In the genomic region with DNA sequence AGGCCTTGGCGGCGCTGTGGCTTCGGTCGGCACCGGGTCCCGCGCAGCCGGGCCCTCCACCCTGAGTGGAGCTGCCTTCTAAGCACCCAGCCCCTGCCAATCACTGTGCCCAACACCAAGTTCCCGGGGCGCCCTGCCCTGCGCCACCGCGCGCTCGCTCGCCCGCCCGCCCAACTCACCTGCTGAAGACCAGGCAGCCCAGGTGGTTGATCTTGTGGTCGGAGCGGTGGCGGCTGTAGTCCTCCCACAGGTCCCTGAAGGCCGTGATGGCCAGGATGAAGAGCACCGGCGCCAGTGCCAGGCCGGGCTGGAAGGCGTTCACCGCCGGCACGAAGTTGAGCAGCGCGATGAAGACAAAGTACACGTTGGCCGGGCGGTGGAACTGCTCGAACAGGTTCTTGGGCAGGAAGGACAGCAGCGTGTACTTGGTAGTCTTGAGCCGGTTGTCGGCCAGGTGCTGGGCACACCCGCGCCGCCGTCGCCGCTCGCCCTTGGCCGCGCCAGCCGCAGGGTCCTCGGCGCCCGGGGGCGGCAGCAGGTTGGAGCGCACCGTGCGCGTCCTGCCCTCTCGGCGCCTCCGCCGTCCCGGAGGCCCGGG, we compare ENCODE assay signal across 8 cellular contexts. TPM values are rescaled to one million over a fixed set of nuclear protein-coding genes. Genes with fewer than 3 reads are reported as not detected.
A peak's percentile ranks its signal among the peaks of the same experiment; 100 is the strongest.
DNase-seq lines count a peak whose midpoint lies in the region; ATAC-seq, FAIRE-seq and TF ChIP-seq lines count a peak whose summit lies in the region.

No MANE protein-coding gene starts in this region.

- H3K27me3 ChIP-seq in esophagus (ENCODE audit: control insufficient read depth in 1 of 2, insufficient read depth in 2 of 2, low read length in 2 of 2) (no peaks in the 10 kb centered on the region), PC-9 (ENCODE audit: insufficient read depth, low read depth) (0 out of 2 replicates have a peak, but pooled peaks cover 6% of the 10 kb centered on the region)

- no peaks in the 10 kb centered on the region for H3K9me2 ChIP-seq in PC-9 (ENCODE audit: insufficient read depth)

- intact Hi-C loops in PC-9 (cut with micrococcal nuclease; ENCODE audit: unreplicated experiment), result no loop called here

- no peak overlapping the region for H2AFZ ChIP-seq in PC-9

- H4K20me1 ChIP-seq in PC-9 (ENCODE audit: insufficient read depth), result no peaks in the 10 kb centered on the region

- H3K9me3 Mint-ChIP-seq in activated CD4-positive, alpha-beta T cell treated with anti-CD3 and anti-CD28 coated beads, Interleukin-2, amount 10 ng/mL, durations not matched to agents 7 days and 5 days, result no peaks in the 10 kb centered on the region
- no peaks in the 10 kb centered on the region for H3K9me3 Mint-ChIP-seq in nephron progenitor cell

- no TSS peak for BruUV-seq in PC-9 (replicated peaks; lab: Mats Ljungman, UMichigan)

- H3K27ac ChIP-seq in esophagus (ENCODE audit: low read depth in 2 of 2, low read length in 1 of 2) (peak overlapping the region; percentile 73 to 77), PC-9 (no peak overlapping the region)

- H3K4me3 ChIP-seq in esophagus (ENCODE audit: low read depth in 1 of 2, low read length in 2 of 2) (peak overlapping the region; percentile 66 to 68), PC-9 (no peak overlapping the region)

- H3K36me3 ChIP-seq in esophagus (ENCODE audit: control insufficient read depth in 2 of 2, insufficient read depth in 2 of 2, low read length in 1 of 2) (no peaks in the 10 kb centered on the region), PC-9 (ENCODE audit: low read depth) (no peaks in the 10 kb centered on the region)

- no peak for ATAC-seq in GM21526 (IDR thresholded peaks at IDR 0.05; ENCODE audit: low FRiP score, unreplicated experiment)

- H3K9me3 ChIP-seq in esophagus (ENCODE audit: control insufficient read depth in 2 of 2, insufficient read depth in 1 of 2, low read depth in 1 of 2, low read length in 1 of 2) (no peaks in the 10 kb centered on the region), PC-9 (ENCODE audit: insufficient read depth, low read depth) (no peaks in the 10 kb centered on the region)

- H3K36me3 Mint-ChIP-seq in activated CD4-positive, alpha-beta T cell treated with anti-CD3 and anti-CD28 coated beads, Interleukin-2, amount 10 ng/mL, durations not matched to agents 7 days and 5 days (ENCODE audit: low read depth), result peaks cover 42% of the 10 kb centered on the region
- H3K36me3 Mint-ChIP-seq in nephron progenitor cell (ENCODE audit: low read depth), result no peaks in the 10 kb centered on the region

- 1 to 4% methylated on average over 51 to 62 of the region's 62 CpGs for WGBS in esophagus, 2 donors

- no peak overlapping the region for H3K4me2 ChIP-seq in PC-9

- no peak for TF ChIP-seq CTCF in nephron progenitor cell (IDR thresholded peaks at IDR 0.05)
- no peak for TF ChIP-seq CTCF in PC-9 (conservative IDR thresholded peaks at IDR 0.05)

- no peaks in the 10 kb centered on the region for H3K79me2 ChIP-seq in PC-9 (ENCODE audit: low read depth)

- H3K4me1 ChIP-seq in esophagus (ENCODE audit: control insufficient read depth in 2 of 2, insufficient read depth in 2 of 2, low read length in 1 of 2) (peaks cover 8 to 16% of the 10 kb centered on the region in 2 donors), PC-9 (replicated peaks; ENCODE audit: insufficient read depth) (no peaks in the 10 kb centered on the region)

- no peaks in the 10 kb centered on the region for H3K27me3 Mint-ChIP-seq in activated CD4-positive, alpha-beta T cell treated with anti-CD3 and anti-CD28 coated beads, Interleukin-2, amount 10 ng/mL, durations not matched to agents 7 days and 5 days
- H3K27me3 Mint-ChIP-seq in nephron progenitor cell (ENCODE audit: low read depth, poor library complexity), result peaks cover 84% of the 10 kb centered on the region

- CTCF ChIA-PET in activated CD4-positive, alpha-beta T cell treated with anti-CD3 and anti-CD28 coated beads, Interleukin-2, amount 10 ng/mL, durations not matched to agents 7 days and 5 days (lab: Charles Lee), result interaction anchor here (0.8 to 1.0 kb wide), 2 partner anchors 71 to 217 kb away, joined by 3 read pairs; no protein-coding TSS in a partner anchor
- CTCF ChIA-PET in PC-9 (lab: Charles Lee), result no interaction called here

- peaks cover 42% of the 10 kb centered on the region for H3K4me1 Mint-ChIP-seq in activated CD4-positive, alpha-beta T cell treated with anti-CD3 and anti-CD28 coated beads, Interleukin-2, amount 10 ng/mL, durations not matched to agents 7 days and 5 days
- H3K4me1 Mint-ChIP-seq in nephron progenitor cell, result peaks cover 12% of the 10 kb centered on the region

- H3F3A ChIP-seq in PC-9 (ENCODE audit: insufficient read depth, low read depth), result no peaks in the 10 kb centered on the region

- peak; percentile 34 for DNase-seq in EL
- peak; percentile 56 for DNase-seq in activated CD4-positive, alpha-beta T cell treated with anti-CD3 and anti-CD28 coated beads, Interleukin-2, amount 10 ng/mL, durations not matched to agents 7 days and 5 days
- peak; percentile 20 for DNase-seq in nephron progenitor cell
- DNase-seq in putamen (ENCODE audit: low spot score), result no peak
- DNase-seq in PC-9, result no peak
- DNase-seq in GM19239 (ENCODE audit: insufficient read length, low spot score), result no peak

- H3K4me3 Mint-ChIP-seq in activated CD4-positive, alpha-beta T cell treated with anti-CD3 and anti-CD28 coated beads, Interleukin-2, amount 10 ng/mL, durations not matched to agents 7 days and 5 days, result peak overlapping the region; percentile 95
- peak overlapping the region; percentile 81 for H3K4me3 Mint-ChIP-seq in nephron progenitor cell

- H3K27ac Mint-ChIP-seq in activated CD4-positive, alpha-beta T cell treated with anti-CD3 and anti-CD28 coated beads, Interleukin-2, amount 10 ng/mL, durations not matched to agents 7 days and 5 days, result peak overlapping the region; percentile 95
- H3K27ac Mint-ChIP-seq in nephron progenitor cell, result no peak overlapping the region

- no peak for FAIRE-seq in GM19239 (lab: Jason Lieb, UNC)

- POLR2A ChIA-PET in activated CD4-positive, alpha-beta T cell treated with anti-CD3 and anti-CD28 coated beads, Interleukin-2, amount 10 ng/mL, durations not matched to agents 7 days and 5 days (lab: Charles Lee), result interaction anchor here (0.6 kb wide), 1 partner anchor 16 kb away, joined by 3 read pairs; no protein-coding TSS in a partner anchor
- POLR2A ChIA-PET in PC-9 (lab: Charles Lee; ENCODE audit: unreplicated experiment), result no interaction called here

RNA-seq across cellular contexts. Expression of a gene that starts 0.6 kb away (rescaled TPM):
- total RNA-seq in activated CD4-positive, alpha-beta T cell treated with anti-CD3 and anti-CD28 coated beads, Interleukin-2, amount 10 ng/mL, durations not matched to agents 7 days and 5 days, result 10 to 100 TPM; 57.9 to 62.4 TPM
- under 1 TPM; 0.79 to 0.86 TPM for polyA plus RNA-seq in esophagus
- not detected in 2 replicates for total RNA-seq in PC-9 (2021)

Comparison
In these comparisons a context has a peak if more than half of its experiments do, and no peak if none do; other contexts are left out.
1. DNase-seq: peak in EL (single experiment), activated CD4-positive, alpha-beta T cell treated with anti-CD3 and anti-CD28 coated beads, Interleukin-2, amount 10 ng/mL, durations not matched to agents 7 days and 5 days (single experiment) and nephron progenitor cell (single experiment); none in putamen (single experiment), PC-9 (0 of 2) and GM19239 (single experiment).
2. RNA of a gene that starts 0.6 kb away (total RNA-seq): 57.9 to 62.4 TPM in activated CD4-positive, alpha-beta T cell treated with anti-CD3 and anti-CD28 coated beads, Interleukin-2, amount 10 ng/mL, durations not matched to agents 7 days and 5 days; not detected in PC-9; every median in the first group is over 10 times any median in the second.